In genomic region chr14:102916347-102917055, GRCh38 we compare ENCODE assay signal across 25 cellular contexts. TPM values are rescaled to one million over a fixed set of nuclear protein-coding genes. Genes with fewer than 3 reads are reported as not detected.
DNase-seq lines count a peak whose midpoint lies in the region; ATAC-seq and TF ChIP-seq lines count a peak whose summit lies in the region.
"Had no signal": no experiment of that assay in that cellular context is flagged by ENCODE, and none has a peak within 500 bp of the region (broad histone marks: within the 10 kb centered on the region; RNA-seq: fewer than 3 reads in every experiment).

No MANE protein-coding gene starts in this region.

- H4K20me1 ChIP-seq in Loucy (ENCODE audit: insufficient read depth, low read length, poor library complexity, severe bottlenecking): no peaks in the 10 kb centered on the region

- no peaks in the 10 kb centered on the region for H3F3A ChIP-seq in Loucy (ENCODE audit: low read depth)

- H3K27ac ChIP-seq in lower lobe of right lung (no peak overlapping the region), transverse colon (no peak overlapping the region)
- H3K27ac ChIP-seq: KMS-11, left ventricle myocardium inferior, thyroid gland had no signal

- H3K36me3 ChIP-seq in Loucy (ENCODE audit: insufficient read depth, low read length) (no peaks in the 10 kb centered on the region), lower lobe of right lung (peaks cover 3% of the 10 kb centered on the region), transverse colon (no peaks in the 10 kb centered on the region)
- H3K36me3 ChIP-seq: left ventricle myocardium inferior, thyroid gland had no signal

- no peak overlapping the region for H3K4me3 Mint-ChIP-seq in activated CD8-positive, alpha-beta T cell treated with anti-CD3 and anti-CD28 coated beads, Interleukin-2, amount 10 ng/mL, durations not matched to agents 7 days and 5 days
- no peak overlapping the region for H3K4me3 Mint-ChIP-seq in activated CD8-positive, alpha-beta T cell treated with anti-CD3 and anti-CD28 coated beads for 36 hours
- no peak overlapping the region for H3K4me3 Mint-ChIP-seq in stimulated activated naive B cell treated with anti-CD40 and anti-IgM and Interleukin-4, amounts not matched to agents 10 μg/mL and 1 μg/mL and 100 μg/mL, for 72 hours
- H3K4me3 Mint-ChIP-seq: activated CD8-positive, alpha-beta memory T cell treated with anti-CD3 and anti-CD28 coated beads, Interleukin-2, amount 10 ng/mL, durations not matched to agents 7 days and 5 days; activated naive CD8-positive, alpha-beta T cell treated with anti-CD3 and anti-CD28 coated beads, Interleukin-2, amount 10 ng/mL, durations not matched to agents 7 days and 5 days; neural crest cell had no signal

- H3K36me3 Mint-ChIP-seq in activated CD8-positive, alpha-beta T cell treated with anti-CD3 and anti-CD28 coated beads, Interleukin-2, amount 10 ng/mL, durations not matched to agents 7 days and 5 days (ENCODE audit: low read depth): no peaks in the 10 kb centered on the region
- no peaks in the 10 kb centered on the region for H3K36me3 Mint-ChIP-seq in activated CD8-positive, alpha-beta T cell treated with anti-CD3 and anti-CD28 coated beads for 36 hours (ENCODE audit: low read depth)
- peaks cover 6 to 18% of the 10 kb centered on the region in 2 donors for H3K36me3 Mint-ChIP-seq in stimulated activated naive B cell treated with anti-CD40 and anti-IgM and Interleukin-4, amounts not matched to agents 10 μg/mL and 1 μg/mL and 100 μg/mL, for 72 hours
- H3K36me3 Mint-ChIP-seq: activated CD8-positive, alpha-beta memory T cell treated with anti-CD3 and anti-CD28 coated beads, Interleukin-2, amount 10 ng/mL, durations not matched to agents 7 days and 5 days; activated naive CD8-positive, alpha-beta T cell treated with anti-CD3 and anti-CD28 coated beads, Interleukin-2, amount 10 ng/mL, durations not matched to agents 7 days and 5 days had no signal

- H3K27ac Mint-ChIP-seq in activated CD8-positive, alpha-beta T cell treated with anti-CD3 and anti-CD28 coated beads, Interleukin-2, amount 10 ng/mL, durations not matched to agents 7 days and 5 days: peak overlapping the region; percentile 30
- H3K27ac Mint-ChIP-seq in activated CD8-positive, alpha-beta T cell treated with anti-CD3 and anti-CD28 coated beads for 36 hours: no peak overlapping the region
- peak overlapping the region; percentile 77 for H3K27ac Mint-ChIP-seq in stimulated activated naive B cell treated with anti-CD40 and anti-IgM and Interleukin-4, amounts not matched to agents 10 μg/mL and 1 μg/mL and 100 μg/mL, for 72 hours
- H3K27ac Mint-ChIP-seq: activated CD8-positive, alpha-beta memory T cell treated with anti-CD3 and anti-CD28 coated beads, Interleukin-2, amount 10 ng/mL, durations not matched to agents 7 days and 5 days had no signal

- H3K79me2 ChIP-seq in Loucy (ENCODE audit: insufficient read depth, low read length): no peaks in the 10 kb centered on the region

- no peak for DNase-seq in activated CD8-positive, alpha-beta T cell treated with anti-CD3 and anti-CD28 coated beads, Interleukin-2, amount 10 ng/mL, durations not matched to agents 7 days and 5 days
- no peak for DNase-seq in activated CD8-positive, alpha-beta T cell treated with anti-CD3 and anti-CD28 coated beads for 36 hours
- DNase-seq in lower lobe of right lung (peak; percentile 34), left lobe of liver (ENCODE audit: low spot score) (no peak), NCI-H1417 (lab: John Stamatoyannopoulos, UW) (no peak), transverse colon (no peak)
- no peak for DNase-seq in stimulated activated naive B cell treated with anti-CD40 and anti-IgM and Interleukin-4, amounts not matched to agents 10 μg/mL and 1 μg/mL and 100 μg/mL, for 72 hours
- DNase-seq: activated CD4-positive, alpha-beta T cell treated with anti-CD3 and anti-CD28 coated beads for 1 hour; activated CD8-positive, alpha-beta memory T cell treated with anti-CD3 and anti-CD28 coated beads, Interleukin-2, amount 10 ng/mL, durations not matched to agents 7 days and 5 days; activated naive CD8-positive, alpha-beta T cell treated with anti-CD3 and anti-CD28 coated beads, Interleukin-2, amount 10 ng/mL, durations not matched to agents 7 days and 5 days; Calu3; EL; foreskin fibroblast; left ventricle myocardium inferior; midbrain; NCI-H187 treated with DMSO at 0.1 percent for 48 hours; NCI-H748 treated with DMSO at 0.1 percent for 48 hours; small intestine; stimulated activated naive CD4-positive, alpha-beta T cell treated with Interleukin-2 at 50 U/mL for 16 hours; SW 1271; thyroid gland had no signal

- H3K27me3 Mint-ChIP-seq in activated CD8-positive, alpha-beta T cell treated with anti-CD3 and anti-CD28 coated beads, Interleukin-2, amount 10 ng/mL, durations not matched to agents 7 days and 5 days (ENCODE audit: low read depth): no peaks in the 10 kb centered on the region
- no peaks in the 10 kb centered on the region for H3K27me3 Mint-ChIP-seq in activated CD8-positive, alpha-beta T cell treated with anti-CD3 and anti-CD28 coated beads for 36 hours
- no peaks in the 10 kb centered on the region for H3K27me3 Mint-ChIP-seq in stimulated activated naive B cell treated with anti-CD40 and anti-IgM and Interleukin-4, amounts not matched to agents 10 μg/mL and 1 μg/mL and 100 μg/mL, for 72 hours
- H3K27me3 Mint-ChIP-seq: activated CD8-positive, alpha-beta memory T cell treated with anti-CD3 and anti-CD28 coated beads, Interleukin-2, amount 10 ng/mL, durations not matched to agents 7 days and 5 days; activated naive CD8-positive, alpha-beta T cell treated with anti-CD3 and anti-CD28 coated beads, Interleukin-2, amount 10 ng/mL, durations not matched to agents 7 days and 5 days had no signal

- in situ Hi-C loops in transverse colon (cut with MboI; ENCODE audit: low pct_ligation_motif_present in 1 of 4, low pct_unique_long_range_greater_than_20kb in 1 of 4, low sequenced_read_pairs in 3 of 4): loop anchor here in 3 of 4 donors (25.0 kb wide), 2 partner anchors 154 to 229 kb away; no protein-coding TSS in a partner anchor

- CTCF ChIA-PET in activated CD8-positive, alpha-beta T cell treated with anti-CD3 and anti-CD28 coated beads, Interleukin-2, amount 10 ng/mL, durations not matched to agents 7 days and 5 days (lab: Charles Lee): interaction anchor here (0.6 to 3.2 kb wide), 5 partner anchors 28 to 392 kb away, joined by 3 to 30 read pairs (median 9); no protein-coding TSS in a partner anchor
- CTCF ChIA-PET in activated CD8-positive, alpha-beta T cell treated with anti-CD3 and anti-CD28 coated beads for 36 hours (lab: Charles Lee): interaction anchor here (3.9 kb wide), 1 partner anchor 222 kb away, joined by 25 read pairs; no protein-coding TSS in a partner anchor

- TF ChIP-seq CTCF in activated CD8-positive, alpha-beta T cell treated with anti-CD3 and anti-CD28 coated beads for 36 hours (IDR thresholded peaks at IDR 0.05): no peak
- TF ChIP-seq CTCF in Loucy (conservative IDR thresholded peaks at IDR 0.05; ENCODE audit: low read length) (no peak), lower lobe of right lung (IDR thresholded peaks at IDR 0.05) (no peak), transverse colon (IDR thresholded peaks at IDR 0.05) (no peak)

- 67% methylated on average over 18 of the region's 18 CpGs; no CpG with 5 or more reads in 1 of the 2 donors for WGBS in transverse colon (ENCODE audit: low coverage in 1 of 2), 2 donors

- H3K9ac ChIP-seq in Loucy (ENCODE audit: low read depth, low read length, poor library complexity, severe bottlenecking): peak overlapping the region; percentile 57
- H3K9ac ChIP-seq: KMS-11 had no signal

- ATAC-seq in activated CD8-positive, alpha-beta T cell treated with anti-CD3 and anti-CD28 coated beads, Interleukin-2, amount 10 ng/mL, durations not matched to agents 7 days and 5 days: no peak
- ATAC-seq in activated CD8-positive, alpha-beta T cell treated with anti-CD3 and anti-CD28 coated beads for 36 hours: no peak
- ATAC-seq in lower lobe of right lung: no peak
- peak; percentile 26 for ATAC-seq in stimulated activated naive B cell treated with anti-CD40 and anti-IgM and Interleukin-4, amounts not matched to agents 10 μg/mL and 1 μg/mL and 100 μg/mL, for 72 hours (replicated peaks)
- no peak for ATAC-seq in left lobe of liver
- ATAC-seq: activated CD8-positive, alpha-beta memory T cell treated with anti-CD3 and anti-CD28 coated beads, Interleukin-2, amount 10 ng/mL, durations not matched to agents 7 days and 5 days had no signal

- H3K4me1 ChIP-seq in Loucy (ENCODE audit: insufficient read depth, low read length, poor library complexity, severe bottlenecking): peaks cover 19% of the 10 kb centered on the region
- H3K4me1 ChIP-seq in lower lobe of right lung: no peaks in the 10 kb centered on the region
- H3K4me1 ChIP-seq in transverse colon: no peaks in the 10 kb centered on the region
- H3K4me1 ChIP-seq: left ventricle myocardium inferior, thyroid gland had no signal

- TF ChIP-seq POLR2A in transverse colon (IDR thresholded peaks at IDR 0.05): no peak

- no peaks in the 10 kb centered on the region for H3K9me2 ChIP-seq in Loucy (replicated peaks; ENCODE audit: low read depth, low read length)

- TF ChIP-seq EP300 in transverse colon (IDR thresholded peaks at IDR 0.05; ENCODE audit: low read depth): no peak

- H3K9me3 Mint-ChIP-seq in activated CD8-positive, alpha-beta T cell treated with anti-CD3 and anti-CD28 coated beads, Interleukin-2, amount 10 ng/mL, durations not matched to agents 7 days and 5 days (ENCODE audit: insufficient read depth): no peaks in the 10 kb centered on the region
- H3K9me3 Mint-ChIP-seq in activated CD8-positive, alpha-beta T cell treated with anti-CD3 and anti-CD28 coated beads for 36 hours: no peaks in the 10 kb centered on the region
- no peaks in the 10 kb centered on the region for H3K9me3 Mint-ChIP-seq in stimulated activated naive B cell treated with anti-CD40 and anti-IgM and Interleukin-4, amounts not matched to agents 10 μg/mL and 1 μg/mL and 100 μg/mL, for 72 hours
- H3K9me3 Mint-ChIP-seq: activated naive CD8-positive, alpha-beta T cell treated with anti-CD3 and anti-CD28 coated beads, Interleukin-2, amount 10 ng/mL, durations not matched to agents 7 days and 5 days; neural crest cell had no signal

- H3K4me3 ChIP-seq in Loucy (ENCODE audit: low read length, poor library complexity, severe bottlenecking) (no peak overlapping the region), lower lobe of right lung (no peak overlapping the region), transverse colon (no peak overlapping the region)
- H3K4me3 ChIP-seq: left ventricle myocardium inferior, thyroid gland had no signal

- H2AFZ ChIP-seq in Loucy (ENCODE audit: low read length): no peak overlapping the region

- H3K4me2 ChIP-seq in Loucy (ENCODE audit: low read depth, low read length, poor library complexity, severe bottlenecking): no peak overlapping the region
- H3K4me2 ChIP-seq: KMS-11 had no signal

- H3K27me3 ChIP-seq in Loucy (ENCODE audit: insufficient read depth, low read length, poor library complexity, severe bottlenecking) (no peaks in the 10 kb centered on the region), lower lobe of right lung (ENCODE audit: low read depth) (no peaks in the 10 kb centered on the region), transverse colon (no peaks in the 10 kb centered on the region)
- H3K27me3 ChIP-seq: thyroid gland had no signal

- POLR2A ChIA-PET in activated CD8-positive, alpha-beta T cell treated with anti-CD3 and anti-CD28 coated beads, Interleukin-2, amount 10 ng/mL, durations not matched to agents 7 days and 5 days (lab: Charles Lee): interaction anchor here (0.7 kb wide), 1 partner anchor 8 kb away, joined by 4 read pairs; no protein-coding TSS in a partner anchor
- POLR2A ChIA-PET in activated CD8-positive, alpha-beta T cell treated with anti-CD3 and anti-CD28 coated beads for 36 hours (lab: Charles Lee): interaction anchor here (0.6 to 1.3 kb wide), 2 partner anchors 20 to 138 kb away, joined by 3 read pairs; no protein-coding TSS in a partner anchor

- H3K9me3 ChIP-seq in Loucy (ENCODE audit: insufficient read depth, low read depth, low read length) (no peaks in the 10 kb centered on the region), lower lobe of right lung (no peaks in the 10 kb centered on the region), transverse colon (no peaks in the 10 kb centered on the region)
- H3K9me3 ChIP-seq: left ventricle myocardium inferior, thyroid gland had no signal

- intact Hi-C loops in activated CD8-positive, alpha-beta T cell treated with anti-CD3 and anti-CD28 coated beads for 36 hours (cut with micrococcal nuclease): loop anchor here (5.0 kb wide), 1 partner anchor 224 kb away; no protein-coding TSS in a partner anchor
- intact Hi-C loops in lower lobe of right lung (cut with DNase I) (no loop called here), transverse colon (cut with DNase I; ENCODE audit: low total_unique reads) (loop anchor here (5.0 to 10.0 kb wide), 2 partner anchors 142 to 224 kb away; partner anchors contain the start of gene TRAF3)

- peaks cover 9% of the 10 kb centered on the region for H3K4me1 Mint-ChIP-seq in activated CD8-positive, alpha-beta T cell treated with anti-CD3 and anti-CD28 coated beads, Interleukin-2, amount 10 ng/mL, durations not matched to agents 7 days and 5 days (ENCODE audit: low read depth)
- no peaks in the 10 kb centered on the region for H3K4me1 Mint-ChIP-seq in activated CD8-positive, alpha-beta T cell treated with anti-CD3 and anti-CD28 coated beads for 36 hours (ENCODE audit: low read depth)
- H3K4me1 Mint-ChIP-seq in stimulated activated naive B cell treated with anti-CD40 and anti-IgM and Interleukin-4, amounts not matched to agents 10 μg/mL and 1 μg/mL and 100 μg/mL, for 72 hours: peaks cover 19 to 21% of the 10 kb centered on the region in 2 donors
- H3K4me1 Mint-ChIP-seq: neural crest cell had no signal

RNA-seq across cellular contexts. Expression of gene AMN, which starts 6.0 kb away (rescaled TPM):
- under 1 TPM; 0.91 to 0.95 TPM for total RNA-seq in activated CD8-positive, alpha-beta T cell treated with anti-CD3 and anti-CD28 coated beads, Interleukin-2, amount 10 ng/mL, durations not matched to agents 7 days and 5 days
- total RNA-seq in activated CD8-positive, alpha-beta T cell treated with anti-CD3 and anti-CD28 coated beads for 36 hours: 1 to 10 TPM; 1.0 to 1.4 TPM
- total RNA-seq in lower lobe of right lung: 13.7 TPM
- total RNA-seq in left lobe of liver: 56.0 TPM
- 100 to 1,000 TPM; 306 to 597 (median 420) TPM for total RNA-seq in transverse colon
- total RNA-seq: HT1080, left ventricle myocardium inferior had no signal

Comparison
In these comparisons a context has a peak if more than half of its experiments do, and no peak if none do; other contexts are left out.
1. ATAC-seq: peak in stimulated activated naive B cell treated with anti-CD40 and anti-IgM and Interleukin-4, amounts not matched to agents 10 μg/mL and 1 μg/mL and 100 μg/mL, for 72 hours (2 of 2); none in activated CD8-positive, alpha-beta T cell treated with anti-CD3 and anti-CD28 coated beads, Interleukin-2, amount 10 ng/mL, durations not matched to agents 7 days and 5 days (single experiment), activated CD8-positive, alpha-beta T cell treated with anti-CD3 and anti-CD28 coated beads for 36 hours (single experiment), lower lobe of right lung (0 of 2) and left lobe of liver (single experiment).